ENCODE assay signal across 9 cellular contexts in genomic region chr19:46009530-46010510, GRCh38.
DNase-seq lines count a peak whose midpoint lies in the region; ATAC-seq and TF ChIP-seq lines count a peak whose summit lies in the region.
"Had no signal": no experiment of that assay in that cellular context is flagged by ENCODE, and none has a peak within 500 bp of the region (broad histone marks: within the 10 kb centered on the region; RNA-seq: fewer than 3 reads in every experiment).

No MANE protein-coding gene starts in this region.

- peaks cover 17% of the 10 kb centered on the region for H3K27me3 ChIP-seq in iPS-20b (ENCODE audit: insufficient read depth, low read length)

- POLR2A ChIA-PET in GM10248 (lab: Yijun Ruan, JAX), result no interaction called here

- no peaks in the 10 kb centered on the region for H3K9me3 ChIP-seq in iPS-20b (ENCODE audit: insufficient read depth, low read depth, low read length)

- no peaks in the 10 kb centered on the region for H3K4me1 ChIP-seq in iPS-20b (ENCODE audit: insufficient read depth, low read length)

- no peak overlapping the region for H3K9ac ChIP-seq in iPS-20b (ENCODE audit: low read depth, low read length)

- peak overlapping the region; percentile 13; the same call in 1 of the 2 replicates for H3K4me3 ChIP-seq in iPS-20b (ENCODE audit: low read length)

- no peak overlapping the region for H3K27ac ChIP-seq in iPS-20b (ENCODE audit: low read length)
- H3K27ac ChIP-seq: epithelial cell of prostate had no signal

- TF ChIP-seq CTCF in GM10248 (IDR thresholded peaks at IDR 0.05; ENCODE audit: control extremely low read depth, extremely low read depth, low read depth, missing control alignments), result peak; percentile 80

- no peak for ATAC-seq in HG02981 (IDR thresholded peaks at IDR 0.05; ENCODE audit: unreplicated experiment)
- no peak for ATAC-seq in HG03039 (IDR thresholded peaks at IDR 0.05; ENCODE audit: unreplicated experiment)

- peaks cover 13% of the 10 kb centered on the region for H3K36me3 ChIP-seq in iPS-20b (ENCODE audit: insufficient read depth, low read depth, low read length)

- CTCF ChIA-PET in GM10248 (lab: Yijun Ruan, JAX), result interaction anchor here (0.6 to 2.0 kb wide), 16 partner anchors 9 to 260 kb away, joined by 3 to 20 read pairs (median 3); partner anchors contain the start of gene CCDC61

- peak; percentile 75 for DNase-seq in GM10248 (ENCODE audit: extremely low spot score)
- DNase-seq in NCI-H1092 (lab: John Stamatoyannopoulos, UW), result peak; percentile 16
- peak; percentile 19 for DNase-seq in T1000 (lab: John Stamatoyannopoulos, UW)
- DNase-seq in astrocyte of the hippocampus (ENCODE audit: low read depth, low spot score), result peak; percentile 84
- peak; percentile 43 to 68 (median 48) for DNase-seq in stimulated activated CD4-positive, alpha-beta T cell treated with anti-CD3 and anti-CD28 coated beads, Interleukin-12 subunit alpha, Interleukin-12 subunit beta, amount 100 ng/mL, for 48 hours (ENCODE audit: low read depth in 2 of 3, low spot score in 1 of 3)

Comparison
In these comparisons a context has a peak if more than half of its experiments do, and no peak if none do; other contexts are left out.
1. DNase-seq: peak in every context shown above with its lines; median percentile 84 in astrocyte of the hippocampus; 75 in GM10248; 48 in stimulated activated CD4-positive, alpha-beta T cell treated with anti-CD3 and anti-CD28 coated beads, Interleukin-12 subunit alpha, Interleukin-12 subunit beta, amount 100 ng/mL, for 48 hours; 19 in T1000; 16 in NCI-H1092.